In the genomic region with DNA sequence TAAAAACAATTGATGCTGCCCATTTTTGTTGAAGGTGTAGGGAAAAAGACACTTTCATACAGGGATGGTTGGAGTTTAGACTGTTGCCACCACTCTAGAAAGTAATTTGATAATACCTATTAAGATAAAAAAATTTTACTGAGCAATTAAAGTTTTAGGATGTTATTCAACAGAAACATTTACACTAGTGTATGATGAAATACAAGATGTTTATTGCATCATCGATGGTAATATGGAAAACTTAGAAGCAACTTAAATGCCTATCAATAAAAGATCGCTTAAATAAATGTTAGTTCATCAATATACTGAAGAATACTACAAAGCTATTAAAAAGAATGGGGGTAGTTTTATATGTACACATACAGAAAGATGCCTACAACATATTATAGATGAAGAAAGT, we compare ENCODE assay signal across 23 cellular contexts. TPM values are rescaled to one million over a fixed set of nuclear protein-coding genes. Genes with fewer than 3 reads are reported as not detected.
"Had no signal": no experiment of that assay in that cellular context is flagged by ENCODE, and none has a peak within 500 bp of the region (broad histone marks: within the 10 kb centered on the region; RNA-seq: fewer than 3 reads in every experiment).

No MANE protein-coding gene starts in this region.

- H3K9me3 ChIP-seq: body of pancreas had no signal

- DNase-seq: activated CD4-positive, alpha-beta T cell treated with anti-CD3 and anti-CD28 coated beads for 4 hours; activated CD8-positive, alpha-beta memory T cell treated with anti-CD3 and anti-CD28 coated beads, Interleukin-2, amount 50 U/mL, for 4 hours; activated CD8-positive, alpha-beta T cell treated with anti-CD3 and anti-CD28 coated beads for 36 hours; aorta; body of pancreas; central memory CD4-positive, alpha-beta T cell; NCI-H1092; NCI-H1417; NCI-H1930; NCI-H2107; NCI-H2171 treated with DMSO at 0.1 percent for 48 hours; NCI-H226; NCI-H526; NCI-H774; PC-3; SHP77 had no signal

- H3K4me3 ChIP-seq: body of pancreas, coronary artery had no signal

- H3K4me1 ChIP-seq: body of pancreas had no signal

- H3K27me3 ChIP-seq: body of pancreas had no signal

- FAIRE-seq: bronchial epithelial cell had no signal

- H3K27ac ChIP-seq: coronary artery had no signal

- ATAC-seq: activated CD4-positive, CD25-positive, alpha-beta regulatory T cell treated with anti-CD3 and anti-CD28 coated beads, Interleukin-2, amount 50 U/mL, for 24 hours; activated CD8-positive, alpha-beta T cell treated with anti-CD3 and anti-CD28 coated beads for 36 hours; body of pancreas; PC-3 had no signal

RNA-seq across cellular contexts. Expression of a gene that starts 9.2 kb away (rescaled TPM):
- total RNA-seq: bronchial epithelial cell, chondrocyte, M059J, NCI-H460, PC-3, SK-MEL-5 had no signal
